In genomic region chr6:7721654-7722053, GRCh38 we compare ENCODE assay signal across 1 cellular context.
TF ChIP-seq lines count a peak whose summit lies in the region.

No MANE protein-coding gene starts in this region.

TF ChIP-seq in SK-N-SH treated with all-trans-retinoic acid at 6 μM for 48 hours, 23 proteins besides CTCF, POLR2A, EP300 and RAD21 (continued from another document):
- no peak for TF ChIP-seq POU6F1 (CRISPR knock-in tag; IDR thresholded peaks at IDR 0.05; ENCODE audit: borderline replicate concordance, low read depth)
- no peak for TF ChIP-seq PATZ1 (CRISPR knock-in tag; IDR thresholded peaks at IDR 0.05; ENCODE audit: borderline replicate concordance)
- TF ChIP-seq ZNF565 (CRISPR knock-in tag; conservative IDR thresholded peaks at IDR 0.05; ENCODE audit: low read depth), result no peak
- TF ChIP-seq PPARA (CRISPR knock-in tag; IDR thresholded peaks at IDR 0.05; ENCODE audit: borderline replicate concordance), result no peak
- no peak for TF ChIP-seq ZC3H10 (CRISPR knock-in tag; IDR thresholded peaks at IDR 0.05)
- TF ChIP-seq ESRRG (CRISPR knock-in tag; IDR thresholded peaks at IDR 0.05), result no peak
- no peak for TF ChIP-seq CSDC2 (CRISPR knock-in tag; IDR thresholded peaks at IDR 0.05)
- TF ChIP-seq OSR1 (CRISPR knock-in tag; IDR thresholded peaks at IDR 0.05), result no peak
